In the genomic region with DNA sequence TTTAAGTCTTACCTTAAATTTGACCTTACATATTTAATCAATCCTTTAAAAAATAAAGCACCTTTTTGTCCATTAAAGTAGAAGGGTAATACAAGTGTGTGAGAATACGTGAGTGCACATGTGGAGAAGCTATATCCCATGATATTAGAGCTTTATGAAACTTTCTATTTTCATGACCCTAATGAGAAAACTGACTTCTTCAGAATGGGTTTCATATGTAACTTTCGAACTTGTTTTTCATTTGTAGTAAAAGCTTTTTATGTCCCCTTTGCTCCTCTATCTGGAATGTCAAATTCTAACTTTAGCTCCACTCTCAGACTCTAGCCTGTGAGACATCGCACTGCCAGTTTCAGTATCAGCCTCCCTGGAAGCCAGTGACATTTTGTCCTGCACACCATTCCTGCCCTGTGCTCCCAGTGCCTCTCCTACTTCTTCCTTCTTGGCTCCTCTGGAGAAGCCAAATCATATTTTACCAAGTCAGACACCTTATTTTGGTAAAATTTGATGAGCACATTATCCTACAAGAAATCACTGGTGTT, we compare ENCODE assay signal across 18 cellular contexts. TPM values are rescaled to one million over a fixed set of nuclear protein-coding genes. Genes with fewer than 3 reads are reported as not detected.
DNase-seq lines count a peak whose midpoint lies in the region; ATAC-seq, FAIRE-seq and TF ChIP-seq lines count a peak whose summit lies in the region.
"Had no signal": no experiment of that assay in that cellular context is flagged by ENCODE, and none has a peak within 500 bp of the region (broad histone marks: within the 10 kb centered on the region; RNA-seq: fewer than 3 reads in every experiment).

No MANE protein-coding gene starts in this region.

- H4K91ac ChIP-seq in neuronal stem cell (ENCODE audit: low read depth, low read length, poor library complexity): no peak overlapping the region

- no peak overlapping the region for H3K27ac ChIP-seq in CD8-positive, alpha-beta T cell (ENCODE audit: low read depth, low read length)
- peak overlapping the region; percentile 36 to 50 for H3K27ac ChIP-seq in ascending aorta
- H3K27ac ChIP-seq in right cardiac atrium (ENCODE audit: low read length): peak overlapping the region; percentile 85
- H3K27ac ChIP-seq in gastrocnemius medialis: peak overlapping the region; percentile 83 to 87 (median 84)
- H3K27ac ChIP-seq in neuronal stem cell (replicated peaks; ENCODE audit: low read length): no peak overlapping the region
- no peak overlapping the region for H3K27ac ChIP-seq in small intestine (ENCODE audit: low read depth in 1 of 2, low read length in 1 of 2)
- H3K27ac ChIP-seq: C4-2B, RWPE1 had no signal

- H3K36me3 Mint-ChIP-seq in CD8-positive, alpha-beta T cell: peaks cover 49% of the 10 kb centered on the region

- no peak overlapping the region for H4K8ac ChIP-seq in neuronal stem cell (ENCODE audit: low read depth, low read length)

- no peaks in the 10 kb centered on the region for H3K9me3 ChIP-seq in CD8-positive, alpha-beta T cell (ENCODE audit: low read length)
- H3K9me3 ChIP-seq in ascending aorta (no peaks in the 10 kb centered on the region), right cardiac atrium (ENCODE audit: control insufficient read depth, low read length) (no peaks in the 10 kb centered on the region), gastrocnemius medialis (no peaks in the 10 kb centered on the region), neuronal stem cell (replicated peaks in 1 of 2; ENCODE audit: control insufficient read depth in 2 of 2, insufficient read depth in 1 of 2, low read depth in 1 of 2, low read length in 2 of 2) (peaks cover 0 to 3% of the 10 kb centered on the region in 2 donors), small intestine (ENCODE audit: control insufficient read depth, low read depth) (no peaks in the 10 kb centered on the region)
- H3K9me3 ChIP-seq: Caco-2 had no signal

- no peak overlapping the region for H3K4me2 ChIP-seq in neuronal stem cell (ENCODE audit: insufficient read depth, low read length, poor library complexity, severe bottlenecking)

- H3K4me1 Mint-ChIP-seq in CD8-positive, alpha-beta T cell (ENCODE audit: low read depth): peaks cover 57% of the 10 kb centered on the region

- H2BK5ac ChIP-seq in neuronal stem cell (ENCODE audit: low read length): no peak overlapping the region

- no peak for FAIRE-seq in small intestine (lab: Jason Lieb, UNC)

- no peak overlapping the region for H3K4me3 Mint-ChIP-seq in CD8-positive, alpha-beta T cell
- H3K4me3 Mint-ChIP-seq: H9 had no signal

- peak in 1 of 2 donors; percentile 22 for TF ChIP-seq POLR2A in gastrocnemius medialis (IDR thresholded peaks at IDR 0.05)

- H2BK15ac ChIP-seq in neuronal stem cell (ENCODE audit: low read length): no peak overlapping the region

- H3K9ac ChIP-seq in neuronal stem cell (ENCODE audit: low read depth, low read length, poor library complexity): no peak overlapping the region

- no peak overlapping the region for H2BK120ac ChIP-seq in neuronal stem cell (ENCODE audit: low read depth, low read length)

- H3K14ac ChIP-seq in neuronal stem cell (ENCODE audit: low read length): no peak overlapping the region

- no peaks in the 10 kb centered on the region for H3K79me1 ChIP-seq in neuronal stem cell (ENCODE audit: low read depth, low read length)

- no peak for DNase-seq in CD8-positive, alpha-beta T cell
- no peak for DNase-seq in ascending aorta (ENCODE audit: low spot score in 2 of 2)
- no peak for DNase-seq in right cardiac atrium
- DNase-seq in gastrocnemius medialis: peak; percentile 47 to 64
- DNase-seq in neuronal stem cell (ENCODE audit: low spot score): no peak
- no peak for DNase-seq in small intestine
- no peak for DNase-seq in NCI-H510A (lab: John Stamatoyannopoulos, UW)
- DNase-seq: Caco-2; DMS53; H9; NCI-H1436; NCI-H2081; NCI-H526; NK-92 treated with Interleukin-12 subunit alpha and Interleukin-12 subunit beta, amount 100 ng/mL, for 24 hours had no signal

- H2BK12ac ChIP-seq in neuronal stem cell (ENCODE audit: low read length): no peak overlapping the region

- intact Hi-C loops in CD8-positive, alpha-beta T cell (cut with DNase I, micrococcal nuclease): loop anchor here in 1 of 2 experiments (2.0 kb wide), 1 partner anchor 16 kb away; no protein-coding TSS in a partner anchor
- intact Hi-C loops in ascending aorta (cut with DNase I): no loop called here
- intact Hi-C loops in right cardiac atrium (cut with DNase I): no loop called here
- intact Hi-C loops in gastrocnemius medialis (cut with DNase I; ENCODE audit: low total_unique reads): no loop called here

- no peak overlapping the region for H3K18ac ChIP-seq in neuronal stem cell (ENCODE audit: low read length)

- POLR2A ChIA-PET in CD8-positive, alpha-beta T cell (lab: Charles Lee): interaction anchor here (0.9 kb wide), 1 partner anchor 23 kb away, joined by 3 read pairs; no protein-coding TSS in a partner anchor

- no peak overlapping the region for H3K4me3 ChIP-seq in CD8-positive, alpha-beta T cell (ENCODE audit: low read depth, low read length)
- H3K4me3 ChIP-seq in ascending aorta (peak overlapping the region in 1 of 2 donors; percentile 24), right cardiac atrium (ENCODE audit: low read length) (no peak overlapping the region), gastrocnemius medialis (peak overlapping the region; percentile 5 to 34 (median 22)), neuronal stem cell (ENCODE audit: low read length in 2 of 2) (no peak overlapping the region), small intestine (ENCODE audit: low read depth in 1 of 2, low read length in 2 of 2) (no peak overlapping the region)
- H3K4me3 ChIP-seq: GM12878 had no signal

- no peak overlapping the region for H2AFZ ChIP-seq in neuronal stem cell (ENCODE audit: low read length)

- ATAC-seq in CD8-positive, alpha-beta T cell: no peak
- ATAC-seq in right cardiac atrium (peak; percentile 86 to 92), gastrocnemius medialis (peak; percentile 87 to 88), HG03521 (IDR thresholded peaks at IDR 0.05; ENCODE audit: unreplicated experiment) (no peak)
- ATAC-seq: GM12878 had no signal

- no peaks in the 10 kb centered on the region for H3K9me3 Mint-ChIP-seq in CD8-positive, alpha-beta T cell
- H3K9me3 Mint-ChIP-seq: H9 had no signal

- no peaks in the 10 kb centered on the region for H3K27me3 ChIP-seq in CD8-positive, alpha-beta T cell (ENCODE audit: insufficient read depth, low read length)
- H3K27me3 ChIP-seq in ascending aorta (no peaks in the 10 kb centered on the region), right cardiac atrium (ENCODE audit: control insufficient read depth, insufficient read depth) (no peaks in the 10 kb centered on the region), gastrocnemius medialis (no peaks in the 10 kb centered on the region), neuronal stem cell (ENCODE audit: control insufficient read depth in 3 of 3, insufficient read depth in 3 of 3, low read depth in 1 of 3, low read length in 3 of 3) (no peaks in the 10 kb centered on the region), small intestine (ENCODE audit: control insufficient read depth in 2 of 2, insufficient read depth in 2 of 2, low read length in 2 of 2) (no peaks in the 10 kb centered on the region)

- no peak overlapping the region for H3K23ac ChIP-seq in neuronal stem cell (ENCODE audit: low read depth, low read length, poor library complexity)

- no peak overlapping the region for H3K4ac ChIP-seq in neuronal stem cell (ENCODE audit: low read length)

- peaks cover 5% of the 10 kb centered on the region for H3K36me3 ChIP-seq in CD8-positive, alpha-beta T cell (ENCODE audit: insufficient read depth, low read length)
- H3K36me3 ChIP-seq in ascending aorta (no peaks in the 10 kb centered on the region), gastrocnemius medialis (no peaks in the 10 kb centered on the region), neuronal stem cell (replicated peaks in 1 of 2; ENCODE audit: control insufficient read depth in 2 of 2, insufficient read depth in 2 of 2, low read length in 2 of 2) (no peaks in the 10 kb centered on the region), small intestine (ENCODE audit: control insufficient read depth in 2 of 2, insufficient read depth in 2 of 2, low read length in 2 of 2) (no peaks in the 10 kb centered on the region)

- H3K27me3 Mint-ChIP-seq in CD8-positive, alpha-beta T cell (ENCODE audit: low read depth): no peaks in the 10 kb centered on the region

- CTCF ChIA-PET in CD8-positive, alpha-beta T cell (lab: Charles Lee): interaction anchor here (0.9 kb wide), 1 partner anchor 60 kb away, joined by 4 read pairs; no protein-coding TSS in a partner anchor

- H3K4me1 ChIP-seq in CD8-positive, alpha-beta T cell (ENCODE audit: insufficient read depth, low read length): no peaks in the 10 kb centered on the region
- H3K4me1 ChIP-seq in ascending aorta (peaks cover 0 to 38% of the 10 kb centered on the region in 2 donors), right cardiac atrium (ENCODE audit: control insufficient read depth, insufficient read depth, low read length) (peaks cover 4% of the 10 kb centered on the region), gastrocnemius medialis (peaks cover 61 to 68% of the 10 kb centered on the region in 2 donors), neuronal stem cell (ENCODE audit: control insufficient read depth in 2 of 2, insufficient read depth in 1 of 2, low read depth in 1 of 2, low read length in 2 of 2) (no peaks in the 10 kb centered on the region), small intestine (ENCODE audit: control insufficient read depth in 2 of 2, insufficient read depth in 1 of 2, low read depth in 1 of 2, low read length in 1 of 2) (no peaks in the 10 kb centered on the region)

- WGBS in right cardiac atrium: 73% methylated on average over 3 of the region's 3 CpGs
- no CpG with 5 or more reads among the region's 3 CpGs for WGBS in neuronal stem cell (ENCODE audit: extremely low coverage in 2 of 2, insufficient read length in 2 of 2, insufficient replicate concordance in 1 of 2), 2 donors
- WGBS in small intestine, 3 donors: 93 to 97% (median 93%) methylated on average over 3 of the region's 3 CpGs

- no peak overlapping the region for H2AK5ac ChIP-seq in neuronal stem cell (ENCODE audit: low read depth, low read length)

- H3K27ac Mint-ChIP-seq in CD8-positive, alpha-beta T cell: peak overlapping the region; percentile 62
- H3K27ac Mint-ChIP-seq: H9 had no signal

- no peak for TF ChIP-seq CTCF in CD8-positive, alpha-beta T cell (IDR thresholded peaks at IDR 0.05)
- TF ChIP-seq CTCF in ascending aorta (IDR thresholded peaks at IDR 0.05): no peak
- no peak for TF ChIP-seq CTCF in gastrocnemius medialis (IDR thresholded peaks at IDR 0.05 in 4 of 5, conservative IDR thresholded peaks at IDR 0.05 in 1 of 5)

- in situ Hi-C loops in gastrocnemius medialis (cut with MboI; ENCODE audit: low sequenced_read_pairs in 4 of 4): no loop called here

RNA-seq across cellular contexts. Expression of a gene that starts 42.0 kb away (rescaled TPM):
- 100 to 1,000 TPM; 137 to 145 TPM for total RNA-seq in CD8-positive, alpha-beta T cell
- total RNA-seq in ascending aorta (22.4 TPM), right cardiac atrium (100 to 1,000 TPM in 1 of 4 donors, 10 to 100 TPM in 3; 86.2 to 108 (median 92.0) TPM), gastrocnemius medialis (10 to 100 TPM; 21.3 to 46.2 (median 34.4) TPM)
- polyA plus RNA-seq in right cardiac atrium (52.8 TPM), small intestine (10 to 100 TPM in 1 of 3 donors, 1 to 10 TPM in 2; 6.2 to 14.9 (median 7.6) TPM)
- polyA plus RNA-seq in neuronal stem cell (2013, experiment 1 of 2): 28.2 TPM
- 29.4 TPM for polyA plus RNA-seq in neuronal stem cell (2013, experiment 2 of 2)

Comparison
In these comparisons a context has a peak if more than half of its experiments do, and no peak if none do; other contexts are left out.
1. ATAC-seq: peak in right cardiac atrium (2 of 2) and gastrocnemius medialis (2 of 2); none in CD8-positive, alpha-beta T cell (single experiment) and HG03521 (single experiment).
2. DNase-seq: peak in gastrocnemius medialis (2 of 2); none in CD8-positive, alpha-beta T cell (0 of 7), ascending aorta (0 of 2), right cardiac atrium (0 of 3), neuronal stem cell (single experiment), small intestine (single experiment) and NCI-H510A (single experiment).
3. H3K27ac ChIP-seq: peak in ascending aorta (2 of 2), right cardiac atrium (single experiment) and gastrocnemius medialis (4 of 4); none in CD8-positive, alpha-beta T cell (single experiment), neuronal stem cell (single experiment) and small intestine (0 of 2).
4. H3K4me3 ChIP-seq: peak in gastrocnemius medialis (4 of 4); none in CD8-positive, alpha-beta T cell (single experiment), right cardiac atrium (single experiment), neuronal stem cell (0 of 2) and small intestine (0 of 2).